1 cellular context compared by ENCODE assay signal in genomic region chr15:43144512-43144911, GRCh38.
A peak's percentile ranks its signal among the peaks of the same experiment; 100 is the strongest.
TF ChIP-seq lines count a peak whose summit lies in the region.

No MANE protein-coding gene starts in this region.

TF ChIP-seq in K562, 482 proteins besides CTCF, POLR2A, EP300 and RAD21 (continues in another document):
- TF ChIP-seq ZNF316 (IDR thresholded peaks at IDR 0.05) (no peak), ETV1 (tag; conservative IDR thresholded peaks at IDR 0.05; ENCODE audit: low read depth) (0 out of 2 replicates have a peak, but pooled peaks have one; percentile 49), ATF6 (CRISPR knock-in tag; IDR thresholded peaks at IDR 0.05) (no peak), ZBTB26 (CRISPR knock-in tag; IDR thresholded peaks at IDR 0.05) (no peak), HMBOX1 (IDR thresholded peaks at IDR 0.05) (peak; percentile 85), FOXO4 (CRISPR knock-in tag; IDR thresholded peaks at IDR 0.05) (no peak), KAT7 (CRISPR knock-in tag; IDR thresholded peaks at IDR 0.05; ENCODE audit: borderline replicate concordance) (no peak), SMC3 (conservative IDR thresholded peaks at IDR 0.05; ENCODE audit: insufficient read depth, low read depth, low read length) (no peak), RUNX1 (IDR thresholded peaks at IDR 0.05; ENCODE audit: low read depth) (no peak), ZNF121 (CRISPR knock-in tag; conservative IDR thresholded peaks at IDR 0.05) (no peak), PHF8 (IDR thresholded peaks at IDR 0.05; ENCODE audit: borderline replicate concordance, low read length) (no peak), ZFP91 (CRISPR knock-in tag; IDR thresholded peaks at IDR 0.05) (no peak), STAT5B (CRISPR knock-in tag; IDR thresholded peaks at IDR 0.05) (no peak), HOMEZ (CRISPR knock-in tag; IDR thresholded peaks at IDR 0.05) (no peak), ELF1 (tag; IDR thresholded peaks at IDR 0.05) (peak; percentile 43; the same call in 1 of the 2 replicates), IRF2 (CRISPR knock-in tag; IDR thresholded peaks at IDR 0.05) (no peak), DPF2 (IDR thresholded peaks at IDR 0.05) (0 out of 2 replicates have a peak, but pooled peaks have one; percentile 18), PHF20 (IDR thresholded peaks at IDR 0.05; ENCODE audit: partially characterized antibody) (no peak), ADNP (tag; IDR thresholded peaks at IDR 0.05) (no peak), BCOR (IDR thresholded peaks at IDR 0.05) (no peak), ZNF282 (CRISPR knock-in tag; IDR thresholded peaks at IDR 0.05) (no peak), KAT2B (IDR thresholded peaks at IDR 0.05; ENCODE audit: low read depth, low read length) (no peak), ZNF277 (CRISPR knock-in tag; IDR thresholded peaks at IDR 0.05; ENCODE audit: borderline replicate concordance) (no peak), ZNF311 (CRISPR knock-in tag; IDR thresholded peaks at IDR 0.05) (no peak), GABPA (tag; conservative IDR thresholded peaks at IDR 0.05; ENCODE audit: low read depth) (0 out of 2 replicates have a peak, but pooled peaks have one; percentile 31), ELK1 (CRISPR knock-in tag; IDR thresholded peaks at IDR 0.05) (no peak), ATF7 (IDR thresholded peaks at IDR 0.05) (no peak), EP400 (IDR thresholded peaks at IDR 0.05) (peak; percentile 17; the same call in 1 of the 2 replicates), FOS (IDR thresholded peaks at IDR 0.05; ENCODE audit: extremely low read depth, insufficient read length) (no peak), CCNT2 (IDR thresholded peaks at IDR 0.05; ENCODE audit: borderline replicate concordance, extremely low read depth, insufficient read length, low read depth, low read length) (no peak), CBX1 (IDR thresholded peaks at IDR 0.05; ENCODE audit: low read depth) (no peak), IFI16 (CRISPR knock-in tag; IDR thresholded peaks at IDR 0.05) (no peak), ZBTB2 (IDR thresholded peaks at IDR 0.05) (no peak), SMARCA4 (IDR thresholded peaks at IDR 0.05) (no peak), PBX2 (CRISPR knock-in tag; IDR thresholded peaks at IDR 0.05; ENCODE audit: low read depth) (no peak), PBX2 (tag; conservative IDR thresholded peaks at IDR 0.05; ENCODE audit: low read depth) (no peak), ARID1B (IDR thresholded peaks at IDR 0.05) (0 out of 2 replicates have a peak, but pooled peaks have one; percentile 15), NR1H2 (CRISPR knock-in tag; IDR thresholded peaks at IDR 0.05) (no peak)
